1 cellular context compared by ENCODE assay signal in the genomic region with DNA sequence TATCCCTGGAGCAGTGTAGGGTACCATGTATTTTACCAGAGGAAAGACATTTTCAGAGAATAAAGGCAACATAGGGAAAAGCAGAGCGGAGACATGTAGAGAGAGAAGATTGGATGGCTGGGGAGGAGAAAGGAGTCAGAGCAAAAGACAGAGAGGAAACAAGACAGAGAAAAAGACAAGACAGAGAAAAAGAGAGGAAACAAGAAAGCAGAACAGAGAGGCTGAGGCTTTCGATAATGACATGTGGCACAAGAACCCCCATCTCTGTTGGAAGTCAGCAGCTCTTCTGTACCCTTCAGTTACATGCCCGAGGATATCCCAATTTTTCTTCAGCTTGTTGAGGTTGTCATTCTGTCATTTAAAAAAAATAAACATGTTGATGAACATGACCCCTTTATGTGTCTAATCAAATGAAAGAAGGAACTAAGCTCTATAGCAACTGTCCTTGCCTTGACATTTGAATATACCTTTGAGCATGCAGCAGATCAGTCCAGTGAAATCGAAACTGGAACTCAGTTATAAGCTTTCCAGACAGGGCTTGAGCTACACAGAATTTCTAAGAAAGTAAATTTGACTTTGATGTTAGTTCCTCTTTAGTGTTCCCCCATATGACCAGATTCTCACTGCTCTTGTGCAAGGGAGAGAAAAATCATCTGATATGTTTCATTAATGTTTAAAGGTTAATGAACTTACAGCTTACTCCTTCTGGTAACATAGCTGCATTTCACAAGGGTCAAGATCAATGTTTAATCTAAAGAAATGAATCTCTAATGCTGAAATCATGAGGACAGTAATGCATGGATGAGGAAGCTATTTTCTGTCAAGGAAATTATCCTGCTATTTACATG.
A peak's percentile ranks its signal among the peaks of the same experiment; 100 is the strongest.
TF ChIP-seq lines count a peak whose summit lies in the region.

No MANE protein-coding gene starts in this region.

TF ChIP-seq in GM12878, 131 proteins besides CTCF, POLR2A, EP300 and RAD21 (continued from another document and continues in another):
- TF ChIP-seq, protein P1, sequence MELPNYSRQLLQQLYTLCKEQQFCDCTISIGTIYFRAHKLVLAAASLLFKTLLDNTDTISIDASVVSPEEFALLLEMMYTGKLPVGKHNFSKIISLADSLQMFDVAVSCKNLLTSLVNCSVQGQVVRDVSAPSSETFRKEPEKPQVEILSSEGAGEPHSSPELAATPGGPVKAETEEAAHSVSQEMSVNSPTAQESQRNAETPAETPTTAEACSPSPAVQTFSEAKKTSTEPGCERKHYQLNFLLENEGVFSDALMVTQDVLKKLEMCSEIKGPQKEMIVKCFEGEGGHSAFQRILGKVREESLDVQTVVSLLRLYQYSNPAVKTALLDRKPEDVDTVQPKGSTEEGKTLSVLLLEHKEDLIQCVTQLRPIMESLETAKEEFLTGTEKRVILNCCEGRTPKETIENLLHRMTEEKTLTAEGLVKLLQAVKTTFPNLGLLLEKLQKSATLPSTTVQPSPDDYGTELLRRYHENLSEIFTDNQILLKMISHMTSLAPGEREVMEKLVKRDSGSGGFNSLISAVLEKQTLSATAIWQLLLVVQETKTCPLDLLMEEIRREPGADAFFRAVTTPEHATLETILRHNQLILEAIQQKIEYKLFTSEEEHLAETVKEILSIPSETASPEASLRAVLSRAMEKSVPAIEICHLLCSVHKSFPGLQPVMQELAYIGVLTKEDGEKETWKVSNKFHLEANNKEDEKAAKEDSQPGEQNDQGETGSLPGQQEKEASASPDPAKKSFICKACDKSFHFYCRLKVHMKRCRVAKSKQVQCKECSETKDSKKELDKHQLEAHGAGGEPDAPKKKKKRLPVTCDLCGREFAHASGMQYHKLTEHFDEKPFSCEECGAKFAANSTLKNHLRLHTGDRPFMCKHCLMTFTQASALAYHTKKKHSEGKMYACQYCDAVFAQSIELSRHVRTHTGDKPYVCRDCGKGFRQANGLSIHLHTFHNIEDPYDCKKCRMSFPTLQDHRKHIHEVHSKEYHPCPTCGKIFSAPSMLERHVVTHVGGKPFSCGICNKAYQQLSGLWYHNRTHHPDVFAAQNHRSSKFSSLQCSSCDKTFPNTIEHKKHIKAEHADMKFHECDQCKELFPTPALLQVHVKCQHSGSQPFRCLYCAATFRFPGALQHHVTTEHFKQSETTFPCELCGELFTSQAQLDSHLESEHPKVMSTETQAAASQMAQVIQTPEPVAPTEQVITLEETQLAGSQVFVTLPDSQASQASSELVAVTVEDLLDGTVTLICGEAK (IDR thresholded peaks at IDR 0.05; ENCODE audit: borderline replicate concordance), result no peak
- 0 out of 2 replicates have a peak, but pooled peaks have one; percentile 42 for TF ChIP-seq TCF12 (IDR thresholded peaks at IDR 0.05; ENCODE audit: low read depth, low read length)
- TF ChIP-seq, protein P2, sequence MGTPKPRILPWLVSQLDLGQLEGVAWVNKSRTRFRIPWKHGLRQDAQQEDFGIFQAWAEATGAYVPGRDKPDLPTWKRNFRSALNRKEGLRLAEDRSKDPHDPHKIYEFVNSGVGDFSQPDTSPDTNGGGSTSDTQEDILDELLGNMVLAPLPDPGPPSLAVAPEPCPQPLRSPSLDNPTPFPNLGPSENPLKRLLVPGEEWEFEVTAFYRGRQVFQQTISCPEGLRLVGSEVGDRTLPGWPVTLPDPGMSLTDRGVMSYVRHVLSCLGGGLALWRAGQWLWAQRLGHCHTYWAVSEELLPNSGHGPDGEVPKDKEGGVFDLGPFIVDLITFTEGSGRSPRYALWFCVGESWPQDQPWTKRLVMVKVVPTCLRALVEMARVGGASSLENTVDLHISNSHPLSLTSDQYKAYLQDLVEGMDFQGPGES (IDR thresholded peaks at IDR 0.05), result no peak
- TF ChIP-seq, protein P3, sequence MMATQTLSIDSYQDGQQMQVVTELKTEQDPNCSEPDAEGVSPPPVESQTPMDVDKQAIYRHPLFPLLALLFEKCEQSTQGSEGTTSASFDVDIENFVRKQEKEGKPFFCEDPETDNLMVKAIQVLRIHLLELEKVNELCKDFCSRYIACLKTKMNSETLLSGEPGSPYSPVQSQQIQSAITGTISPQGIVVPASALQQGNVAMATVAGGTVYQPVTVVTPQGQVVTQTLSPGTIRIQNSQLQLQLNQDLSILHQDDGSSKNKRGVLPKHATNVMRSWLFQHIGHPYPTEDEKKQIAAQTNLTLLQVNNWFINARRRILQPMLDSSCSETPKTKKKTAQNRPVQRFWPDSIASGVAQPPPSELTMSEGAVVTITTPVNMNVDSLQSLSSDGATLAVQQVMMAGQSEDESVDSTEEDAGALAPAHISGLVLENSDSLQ (IDR thresholded peaks at IDR 0.05), result peak; percentile 67
- TF ChIP-seq, protein P4, sequence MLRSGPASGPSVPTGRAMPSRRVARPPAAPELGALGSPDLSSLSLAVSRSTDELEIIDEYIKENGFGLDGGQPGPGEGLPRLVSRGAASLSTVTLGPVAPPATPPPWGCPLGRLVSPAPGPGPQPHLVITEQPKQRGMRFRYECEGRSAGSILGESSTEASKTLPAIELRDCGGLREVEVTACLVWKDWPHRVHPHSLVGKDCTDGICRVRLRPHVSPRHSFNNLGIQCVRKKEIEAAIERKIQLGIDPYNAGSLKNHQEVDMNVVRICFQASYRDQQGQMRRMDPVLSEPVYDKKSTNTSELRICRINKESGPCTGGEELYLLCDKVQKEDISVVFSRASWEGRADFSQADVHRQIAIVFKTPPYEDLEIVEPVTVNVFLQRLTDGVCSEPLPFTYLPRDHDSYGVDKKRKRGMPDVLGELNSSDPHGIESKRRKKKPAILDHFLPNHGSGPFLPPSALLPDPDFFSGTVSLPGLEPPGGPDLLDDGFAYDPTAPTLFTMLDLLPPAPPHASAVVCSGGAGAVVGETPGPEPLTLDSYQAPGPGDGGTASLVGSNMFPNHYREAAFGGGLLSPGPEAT (IDR thresholded peaks at IDR 0.05; ENCODE audit: low read depth), result peak; percentile 87
- TF ChIP-seq, protein P5, sequence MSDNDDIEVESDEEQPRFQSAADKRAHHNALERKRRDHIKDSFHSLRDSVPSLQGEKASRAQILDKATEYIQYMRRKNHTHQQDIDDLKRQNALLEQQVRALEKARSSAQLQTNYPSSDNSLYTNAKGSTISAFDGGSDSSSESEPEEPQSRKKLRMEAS (IDR thresholded peaks at IDR 0.05; ENCODE audit: low read depth, low read length), result no peak
- TF ChIP-seq TBL1XR1 (IDR thresholded peaks at IDR 0.05; ENCODE audit: low read depth, low read length), result peak; percentile 27; the same call in 1 of the 2 replicates
- TF ChIP-seq, protein P6, sequence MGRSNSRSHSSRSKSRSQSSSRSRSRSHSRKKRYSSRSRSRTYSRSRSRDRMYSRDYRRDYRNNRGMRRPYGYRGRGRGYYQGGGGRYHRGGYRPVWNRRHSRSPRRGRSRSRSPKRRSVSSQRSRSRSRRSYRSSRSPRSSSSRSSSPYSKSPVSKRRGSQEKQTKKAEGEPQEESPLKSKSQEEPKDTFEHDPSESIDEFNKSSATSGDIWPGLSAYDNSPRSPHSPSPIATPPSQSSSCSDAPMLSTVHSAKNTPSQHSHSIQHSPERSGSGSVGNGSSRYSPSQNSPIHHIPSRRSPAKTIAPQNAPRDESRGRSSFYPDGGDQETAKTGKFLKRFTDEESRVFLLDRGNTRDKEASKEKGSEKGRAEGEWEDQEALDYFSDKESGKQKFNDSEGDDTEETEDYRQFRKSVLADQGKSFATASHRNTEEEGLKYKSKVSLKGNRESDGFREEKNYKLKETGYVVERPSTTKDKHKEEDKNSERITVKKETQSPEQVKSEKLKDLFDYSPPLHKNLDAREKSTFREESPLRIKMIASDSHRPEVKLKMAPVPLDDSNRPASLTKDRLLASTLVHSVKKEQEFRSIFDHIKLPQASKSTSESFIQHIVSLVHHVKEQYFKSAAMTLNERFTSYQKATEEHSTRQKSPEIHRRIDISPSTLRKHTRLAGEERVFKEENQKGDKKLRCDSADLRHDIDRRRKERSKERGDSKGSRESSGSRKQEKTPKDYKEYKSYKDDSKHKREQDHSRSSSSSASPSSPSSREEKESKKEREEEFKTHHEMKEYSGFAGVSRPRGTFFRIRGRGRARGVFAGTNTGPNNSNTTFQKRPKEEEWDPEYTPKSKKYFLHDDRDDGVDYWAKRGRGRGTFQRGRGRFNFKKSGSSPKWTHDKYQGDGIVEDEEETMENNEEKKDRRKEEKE (IDR thresholded peaks at IDR 0.05), result no peak
- TF ChIP-seq, protein P7, sequence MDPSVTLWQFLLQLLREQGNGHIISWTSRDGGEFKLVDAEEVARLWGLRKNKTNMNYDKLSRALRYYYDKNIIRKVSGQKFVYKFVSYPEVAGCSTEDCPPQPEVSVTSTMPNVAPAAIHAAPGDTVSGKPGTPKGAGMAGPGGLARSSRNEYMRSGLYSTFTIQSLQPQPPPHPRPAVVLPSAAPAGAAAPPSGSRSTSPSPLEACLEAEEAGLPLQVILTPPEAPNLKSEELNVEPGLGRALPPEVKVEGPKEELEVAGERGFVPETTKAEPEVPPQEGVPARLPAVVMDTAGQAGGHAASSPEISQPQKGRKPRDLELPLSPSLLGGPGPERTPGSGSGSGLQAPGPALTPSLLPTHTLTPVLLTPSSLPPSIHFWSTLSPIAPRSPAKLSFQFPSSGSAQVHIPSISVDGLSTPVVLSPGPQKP (IDR thresholded peaks at IDR 0.05; ENCODE audit: low read depth, low read length), result no peak
- no peak for TF ChIP-seq STAT1 (conservative IDR thresholded peaks at IDR 0.05)
- no peak for TF ChIP-seq ZSCAN29 (IDR thresholded peaks at IDR 0.05)
- TF ChIP-seq, protein P8, sequence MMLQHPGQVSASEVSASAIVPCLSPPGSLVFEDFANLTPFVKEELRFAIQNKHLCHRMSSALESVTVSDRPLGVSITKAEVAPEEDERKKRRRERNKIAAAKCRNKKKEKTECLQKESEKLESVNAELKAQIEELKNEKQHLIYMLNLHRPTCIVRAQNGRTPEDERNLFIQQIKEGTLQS (IDR thresholded peaks at IDR 0.05; ENCODE audit: borderline replicate concordance, extremely low read depth, low read depth, low read length), result no peak
- peak; percentile 81; the same call in 1 of the 2 replicates for TF ChIP-seq MTA3 (IDR thresholded peaks at IDR 0.05; ENCODE audit: borderline replicate concordance, low read length)
- no peak for TF ChIP-seq SREBF1 (IDR thresholded peaks at IDR 0.05; ENCODE audit: low read length)
- peak; percentile 94 for TF ChIP-seq NFIC (IDR thresholded peaks at IDR 0.05; ENCODE audit: low read depth, low read length)
- TF ChIP-seq CREM (IDR thresholded peaks at IDR 0.05; ENCODE audit: low read depth), result peak; percentile 48
- TF ChIP-seq HDAC2 (IDR thresholded peaks at IDR 0.05), result no peak
- peak; percentile 74 for TF ChIP-seq BCL11A (IDR thresholded peaks at IDR 0.05; ENCODE audit: low read depth, low read length)
- TF ChIP-seq, protein P9, sequence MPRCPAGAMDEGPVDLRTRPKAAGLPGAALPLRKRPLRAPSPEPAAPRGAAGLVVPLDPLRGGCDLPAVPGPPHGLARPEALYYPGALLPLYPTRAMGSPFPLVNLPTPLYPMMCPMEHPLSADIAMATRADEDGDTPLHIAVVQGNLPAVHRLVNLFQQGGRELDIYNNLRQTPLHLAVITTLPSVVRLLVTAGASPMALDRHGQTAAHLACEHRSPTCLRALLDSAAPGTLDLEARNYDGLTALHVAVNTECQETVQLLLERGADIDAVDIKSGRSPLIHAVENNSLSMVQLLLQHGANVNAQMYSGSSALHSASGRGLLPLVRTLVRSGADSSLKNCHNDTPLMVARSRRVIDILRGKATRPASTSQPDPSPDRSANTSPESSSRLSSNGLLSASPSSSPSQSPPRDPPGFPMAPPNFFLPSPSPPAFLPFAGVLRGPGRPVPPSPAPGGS (IDR thresholded peaks at IDR 0.05; ENCODE audit: borderline replicate concordance, insufficient read depth, low read depth, low read length, poor library complexity, severe bottlenecking), result peak; percentile 23
- no peak for TF ChIP-seq SUPT20H (IDR thresholded peaks at IDR 0.05; ENCODE audit: borderline replicate concordance, control insufficient read depth, low read depth, low read length)
- TF ChIP-seq YBX1 (IDR thresholded peaks at IDR 0.05), result no peak
- TF ChIP-seq NR2C1 (IDR thresholded peaks at IDR 0.05), result no peak
- TF ChIP-seq, protein P10, sequence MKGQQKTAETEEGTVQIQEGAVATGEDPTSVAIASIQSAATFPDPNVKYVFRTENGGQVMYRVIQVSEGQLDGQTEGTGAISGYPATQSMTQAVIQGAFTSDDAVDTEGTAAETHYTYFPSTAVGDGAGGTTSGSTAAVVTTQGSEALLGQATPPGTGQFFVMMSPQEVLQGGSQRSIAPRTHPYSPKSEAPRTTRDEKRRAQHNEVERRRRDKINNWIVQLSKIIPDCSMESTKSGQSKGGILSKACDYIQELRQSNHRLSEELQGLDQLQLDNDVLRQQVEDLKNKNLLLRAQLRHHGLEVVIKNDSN (IDR thresholded peaks at IDR 0.05; ENCODE audit: borderline replicate concordance, extremely low read length, insufficient read depth, low read depth, low read length), result no peak
- peak; percentile 62 for TF ChIP-seq JUNB (IDR thresholded peaks at IDR 0.05)
- TF ChIP-seq, protein P11, sequence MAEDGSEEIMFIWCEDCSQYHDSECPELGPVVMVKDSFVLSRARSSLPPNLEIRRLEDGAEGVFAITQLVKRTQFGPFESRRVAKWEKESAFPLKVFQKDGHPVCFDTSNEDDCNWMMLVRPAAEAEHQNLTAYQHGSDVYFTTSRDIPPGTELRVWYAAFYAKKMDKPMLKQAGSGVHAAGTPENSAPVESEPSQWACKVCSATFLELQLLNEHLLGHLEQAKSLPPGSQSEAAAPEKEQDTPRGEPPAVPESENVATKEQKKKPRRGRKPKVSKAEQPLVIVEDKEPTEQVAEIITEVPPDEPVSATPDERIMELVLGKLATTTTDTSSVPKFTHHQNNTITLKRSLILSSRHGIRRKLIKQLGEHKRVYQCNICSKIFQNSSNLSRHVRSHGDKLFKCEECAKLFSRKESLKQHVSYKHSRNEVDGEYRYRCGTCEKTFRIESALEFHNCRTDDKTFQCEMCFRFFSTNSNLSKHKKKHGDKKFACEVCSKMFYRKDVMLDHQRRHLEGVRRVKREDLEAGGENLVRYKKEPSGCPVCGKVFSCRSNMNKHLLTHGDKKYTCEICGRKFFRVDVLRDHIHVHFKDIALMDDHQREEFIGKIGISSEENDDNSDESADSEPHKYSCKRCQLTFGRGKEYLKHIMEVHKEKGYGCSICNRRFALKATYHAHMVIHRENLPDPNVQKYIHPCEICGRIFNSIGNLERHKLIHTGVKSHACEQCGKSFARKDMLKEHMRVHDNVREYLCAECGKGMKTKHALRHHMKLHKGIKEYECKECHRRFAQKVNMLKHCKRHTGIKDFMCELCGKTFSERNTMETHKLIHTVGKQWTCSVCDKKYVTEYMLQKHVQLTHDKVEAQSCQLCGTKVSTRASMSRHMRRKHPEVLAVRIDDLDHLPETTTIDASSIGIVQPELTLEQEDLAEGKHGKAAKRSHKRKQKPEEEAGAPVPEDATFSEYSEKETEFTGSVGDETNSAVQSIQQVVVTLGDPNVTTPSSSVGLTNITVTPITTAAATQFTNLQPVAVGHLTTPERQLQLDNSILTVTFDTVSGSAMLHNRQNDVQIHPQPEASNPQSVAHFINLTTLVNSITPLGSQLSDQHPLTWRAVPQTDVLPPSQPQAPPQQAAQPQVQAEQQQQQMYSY (CRISPR knock-in tag; IDR thresholded peaks at IDR 0.05), result no peak
- peak; percentile 77; the same call in 1 of the 2 replicates for TF ChIP-seq HDGF (IDR thresholded peaks at IDR 0.05)
- peak; percentile 37; the same call in 1 of the 2 replicates for TF ChIP-seq PAX5 (IDR thresholded peaks at IDR 0.05; ENCODE audit: borderline replicate concordance, low read depth, low read length)
- TF ChIP-seq, protein P12, sequence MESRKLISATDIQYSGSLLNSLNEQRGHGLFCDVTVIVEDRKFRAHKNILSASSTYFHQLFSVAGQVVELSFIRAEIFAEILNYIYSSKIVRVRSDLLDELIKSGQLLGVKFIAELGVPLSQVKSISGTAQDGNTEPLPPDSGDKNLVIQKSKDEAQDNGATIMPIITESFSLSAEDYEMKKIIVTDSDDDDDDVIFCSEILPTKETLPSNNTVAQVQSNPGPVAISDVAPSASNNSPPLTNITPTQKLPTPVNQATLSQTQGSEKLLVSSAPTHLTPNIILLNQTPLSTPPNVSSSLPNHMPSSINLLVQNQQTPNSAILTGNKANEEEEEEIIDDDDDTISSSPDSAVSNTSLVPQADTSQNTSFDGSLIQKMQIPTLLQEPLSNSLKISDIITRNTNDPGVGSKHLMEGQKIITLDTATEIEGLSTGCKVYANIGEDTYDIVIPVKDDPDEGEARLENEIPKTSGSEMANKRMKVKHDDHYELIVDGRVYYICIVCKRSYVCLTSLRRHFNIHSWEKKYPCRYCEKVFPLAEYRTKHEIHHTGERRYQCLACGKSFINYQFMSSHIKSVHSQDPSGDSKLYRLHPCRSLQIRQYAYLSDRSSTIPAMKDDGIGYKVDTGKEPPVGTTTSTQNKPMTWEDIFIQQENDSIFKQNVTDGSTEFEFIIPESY (IDR thresholded peaks at IDR 0.05), result no peak
